In the genomic region with DNA sequence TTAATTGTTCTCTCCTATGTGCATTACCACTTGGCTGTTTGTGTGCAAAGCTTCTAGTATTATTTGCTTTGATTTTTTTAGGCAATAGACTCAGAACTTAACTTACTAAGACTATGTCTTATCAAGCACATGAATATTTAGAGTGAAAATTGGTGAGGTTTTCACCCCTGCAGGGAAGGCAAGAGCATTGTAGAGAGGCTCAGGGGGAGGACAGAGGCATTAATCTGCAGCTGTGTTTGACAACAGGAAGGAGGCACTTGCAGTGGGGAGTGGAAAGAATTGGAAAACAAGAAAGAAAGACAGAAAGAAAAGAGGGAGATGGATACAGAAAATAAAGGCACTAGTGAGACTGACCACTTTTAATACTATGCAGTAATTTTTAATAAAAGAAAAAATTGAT, we compare ENCODE assay signal across 17 cellular contexts.
"Had no signal": no experiment of that assay in that cellular context is flagged by ENCODE, and none has a peak within 500 bp of the region (broad histone marks: within the 10 kb centered on the region; RNA-seq: fewer than 3 reads in every experiment).

No MANE protein-coding gene starts in this region.

- H3K9me3 ChIP-seq: breast epithelium, gastrocnemius medialis, mucosa of descending colon, thoracic aorta, upper lobe of right lung had no signal

- H3K36me3 Mint-ChIP-seq: naive thymus-derived CD4-positive, alpha-beta T cell; stimulated activated effector memory CD8-positive, alpha-beta T cell treated with anti-CD3 and anti-CD28 coated beads, Interleukin-12 subunit alpha, Interleukin-12 subunit beta, amount 100 ng/mL, for 72 hours had no signal

- H3K27me3 ChIP-seq: breast epithelium, gastrocnemius medialis, upper lobe of right lung had no signal

- H3K27ac Mint-ChIP-seq: activated T-helper 17 cell treated with anti-CD3 and anti-CD28 coated beads, Interleukin-2, amount 50 U/mL, for 72 hours; naive thymus-derived CD4-positive, alpha-beta T cell; stimulated activated effector memory CD8-positive, alpha-beta T cell treated with anti-CD3 and anti-CD28 coated beads, Interleukin-12 subunit alpha, Interleukin-12 subunit beta, amount 100 ng/mL, for 72 hours had no signal

- H3K27ac ChIP-seq: breast epithelium, gastrocnemius medialis, heart left ventricle, thoracic aorta, upper lobe of right lung had no signal

- H3K36me3 ChIP-seq: breast epithelium, gastrocnemius medialis, heart left ventricle, thoracic aorta, upper lobe of right lung had no signal

- ATAC-seq: activated T-helper 17 cell treated with anti-CD3 and anti-CD28 coated beads, Interleukin-2, amount 50 U/mL, for 72 hours; gastrocnemius medialis; heart left ventricle; left colon; mucosa of descending colon; naive thymus-derived CD4-positive, alpha-beta T cell; stimulated activated effector memory CD8-positive, alpha-beta T cell treated with anti-CD3 and anti-CD28 coated beads, Interleukin-12 subunit alpha, Interleukin-12 subunit beta, amount 100 ng/mL, for 72 hours; upper lobe of right lung had no signal

- H3K4me3 Mint-ChIP-seq: activated T-helper 17 cell treated with anti-CD3 and anti-CD28 coated beads, Interleukin-2, amount 50 U/mL, for 72 hours; naive thymus-derived CD4-positive, alpha-beta T cell; stimulated activated effector memory CD8-positive, alpha-beta T cell treated with anti-CD3 and anti-CD28 coated beads, Interleukin-12 subunit alpha, Interleukin-12 subunit beta, amount 100 ng/mL, for 72 hours had no signal

- DNase-seq: activated CD4-positive, alpha-beta T cell treated with anti-CD3 and anti-CD28 coated beads, Interleukin-2, amount 50 U/mL, for 4 hours; activated CD4-positive, CD25-positive, alpha-beta regulatory T cell treated with anti-CD3 and anti-CD28 coated beads, Interleukin-2, amount 50 U/mL, for 72 hours; activated naive CD4-positive, alpha-beta T cell treated with Interleukin-2 at 50 U/mL for 16 hours; activated T-cell treated with anti-CD3 and anti-CD28 coated beads for 4 hours; aorta; gastrocnemius medialis; heart left ventricle; left colon; mucosa of descending colon; naive thymus-derived CD4-positive, alpha-beta T cell; occipital lobe; T1000; upper lobe of right lung had no signal

- H3K4me3 ChIP-seq: breast epithelium, gastrocnemius medialis, heart left ventricle, mucosa of descending colon, thoracic aorta, upper lobe of right lung had no signal

- H3K4me1 Mint-ChIP-seq: activated T-helper 17 cell treated with anti-CD3 and anti-CD28 coated beads, Interleukin-2, amount 50 U/mL, for 72 hours; naive thymus-derived CD4-positive, alpha-beta T cell; stimulated activated effector memory CD8-positive, alpha-beta T cell treated with anti-CD3 and anti-CD28 coated beads, Interleukin-12 subunit alpha, Interleukin-12 subunit beta, amount 100 ng/mL, for 72 hours had no signal

- H3K4me1 ChIP-seq: breast epithelium, gastrocnemius medialis, heart left ventricle, upper lobe of right lung had no signal
